Comparison of ENCODE assay signal across 17 cellular contexts in genomic region chr22:42273855-42274451, GRCh38. TPM values are rescaled to one million over a fixed set of nuclear protein-coding genes. Genes with fewer than 3 reads are reported as not detected.
DNase-seq lines count a peak whose midpoint lies in the region; ATAC-seq and TF ChIP-seq lines count a peak whose summit lies in the region.
"Had no signal": no experiment of that assay in that cellular context is flagged by ENCODE, and none has a peak within 500 bp of the region (broad histone marks: within the 10 kb centered on the region; RNA-seq: fewer than 3 reads in every experiment).

No MANE protein-coding gene starts in this region.

- H3K36me3 Mint-ChIP-seq in endodermal cell (ENCODE audit: low read depth) = peaks cover 14% of the 10 kb centered on the region
- H3K36me3 Mint-ChIP-seq: activated naive CD8-positive, alpha-beta T cell treated with anti-CD3 and anti-CD28 coated beads, Interleukin-2, amount 10 ng/mL, durations not matched to agents 7 days and 5 days had no signal

- no peak overlapping the region for H3K23ac ChIP-seq in neuronal stem cell (ENCODE audit: low read depth, low read length, poor library complexity)

- H4K91ac ChIP-seq in neuronal stem cell (ENCODE audit: low read depth, low read length, poor library complexity) = peak overlapping the region; percentile 6

- H3K4ac ChIP-seq in neuronal stem cell (ENCODE audit: low read length) = no peak overlapping the region

- H4K8ac ChIP-seq in neuronal stem cell (ENCODE audit: low read depth, low read length) = no peak overlapping the region

- peak overlapping the region; percentile 67 for H3K27ac Mint-ChIP-seq in endodermal cell
- H3K27ac Mint-ChIP-seq: activated naive CD8-positive, alpha-beta T cell treated with anti-CD3 and anti-CD28 coated beads, Interleukin-2, amount 10 ng/mL, durations not matched to agents 7 days and 5 days had no signal

- H2BK12ac ChIP-seq in neuronal stem cell (ENCODE audit: low read length) = no peak overlapping the region

- DNase-seq in ELF-1 (ENCODE audit: low read depth, low spot score) = peak; percentile 84
- peak; percentile 13 for DNase-seq in NCI-H1694 treated with DMSO at 0.1 percent for 48 hours (lab: John Stamatoyannopoulos, UW)
- peak; percentile 83 for DNase-seq in endodermal cell
- DNase-seq in neuronal stem cell (ENCODE audit: low spot score) = no peak
- no peak for DNase-seq in NCI-H1436 treated with DMSO at 0.1 percent for 48 hours (lab: John Stamatoyannopoulos, UW)
- no peak for DNase-seq in stimulated activated CD4-positive, alpha-beta T cell treated with anti-CD3 and anti-CD28 coated beads, Interleukin-15, amount 100 ng/mL, for 24 hours
- DNase-seq: activated CD4-positive, CD25-positive, alpha-beta regulatory T cell; activated naive CD8-positive, alpha-beta T cell treated with anti-CD3 and anti-CD28 coated beads, Interleukin-2, amount 10 ng/mL, durations not matched to agents 7 days and 5 days; central memory CD4-positive, alpha-beta T cell; EL; psoas muscle; transverse colon had no signal

- peak overlapping the region; percentile 79 for H2AFZ ChIP-seq in neuronal stem cell (ENCODE audit: low read length)

- ATAC-seq in HG03432 (IDR thresholded peaks at IDR 0.05; ENCODE audit: unreplicated experiment) (no peak), GM21737 (IDR thresholded peaks at IDR 0.05; ENCODE audit: unreplicated experiment) (no peak)
- ATAC-seq: gastroesophageal sphincter, Panc1, psoas muscle had no signal

- peaks cover 5% of the 10 kb centered on the region for H3K79me1 ChIP-seq in neuronal stem cell (ENCODE audit: low read depth, low read length)

- peak overlapping the region; percentile 44 for H2BK5ac ChIP-seq in neuronal stem cell (ENCODE audit: low read length)

- H3K4me3 ChIP-seq in endodermal cell (ENCODE audit: low read length) (no peak overlapping the region), neuronal stem cell (ENCODE audit: low read length in 2 of 2) (peak overlapping the region in 1 of 2 donors; percentile 30)
- H3K4me3 ChIP-seq: BLaER1 treated with 17β-estradiol and CSF1 and Interleukin-3, amounts not matched to agents 10 nM and 100 nM; gastroesophageal sphincter; psoas muscle; transverse colon had no signal

- no peak overlapping the region for H3K14ac ChIP-seq in neuronal stem cell (ENCODE audit: low read length)

- H2BK15ac ChIP-seq in neuronal stem cell (ENCODE audit: low read length) = no peak overlapping the region

- H3K9ac ChIP-seq in endodermal cell (ENCODE audit: extremely low read depth, low read length, poor library complexity, severe bottlenecking) (no peak overlapping the region), neuronal stem cell (ENCODE audit: low read depth, low read length, poor library complexity) (no peak overlapping the region)
- H3K9ac ChIP-seq: BLaER1 treated with 17β-estradiol and CSF1 and Interleukin-3, amounts not matched to agents 10 nM and 100 nM had no signal

- WGBS in endodermal cell (ENCODE audit: insufficient coverage in 1 of 2, insufficient read length in 1 of 2), 2 experiments = 36 to 46% methylated on average over 8 to 13 of the region's 13 CpGs
- no CpG with 5 or more reads among the region's 13 CpGs for WGBS in neuronal stem cell (ENCODE audit: extremely low coverage in 2 of 2, insufficient read length in 2 of 2, insufficient replicate concordance in 1 of 2), 2 donors

- H3K27me3 ChIP-seq in endodermal cell (ENCODE audit: control insufficient read depth, insufficient read depth, low read length, poor library complexity, severe bottlenecking) (no peaks in the 10 kb centered on the region), neuronal stem cell (ENCODE audit: control insufficient read depth in 3 of 3, insufficient read depth in 3 of 3, low read depth in 1 of 3, low read length in 3 of 3) (peaks cover 0 to 6% (median 0%) of the 10 kb centered on the region in 3 experiments)
- H3K27me3 ChIP-seq: BLaER1 treated with 17β-estradiol and CSF1 and Interleukin-3, amounts not matched to agents 10 nM and 100 nM; gastroesophageal sphincter; transverse colon had no signal

- H3K18ac ChIP-seq in neuronal stem cell (ENCODE audit: low read length) = peak overlapping the region; percentile 64

- H3K27ac ChIP-seq in endodermal cell (ENCODE audit: low read depth, low read length) (peak overlapping the region; percentile 9), neuronal stem cell (replicated peaks; ENCODE audit: low read length) (peak overlapping the region; percentile 35)
- H3K27ac ChIP-seq: BLaER1 treated with 17β-estradiol and CSF1 and Interleukin-3, amounts not matched to agents 10 nM and 100 nM; gastroesophageal sphincter; psoas muscle; transverse colon had no signal

- H3K4me3 Mint-ChIP-seq in endodermal cell = no peak overlapping the region
- H3K4me3 Mint-ChIP-seq: activated naive CD8-positive, alpha-beta T cell treated with anti-CD3 and anti-CD28 coated beads, Interleukin-2, amount 10 ng/mL, durations not matched to agents 7 days and 5 days had no signal

- no peaks in the 10 kb centered on the region for H3K9me3 Mint-ChIP-seq in endodermal cell
- H3K9me3 Mint-ChIP-seq: activated naive CD8-positive, alpha-beta T cell treated with anti-CD3 and anti-CD28 coated beads, Interleukin-2, amount 10 ng/mL, durations not matched to agents 7 days and 5 days had no signal

- H2AK5ac ChIP-seq in neuronal stem cell (ENCODE audit: low read depth, low read length) = no peak overlapping the region

- H3K9me3 ChIP-seq in endodermal cell (ENCODE audit: control insufficient read depth, low read length) = no peaks in the 10 kb centered on the region
- no peaks in the 10 kb centered on the region for H3K9me3 ChIP-seq in neuronal stem cell (replicated peaks in 1 of 2; ENCODE audit: control insufficient read depth in 2 of 2, insufficient read depth in 1 of 2, low read depth in 1 of 2, low read length in 2 of 2)
- H3K9me3 ChIP-seq: BLaER1 treated with 17β-estradiol and CSF1 and Interleukin-3, amounts not matched to agents 10 nM and 100 nM; gastroesophageal sphincter; psoas muscle; transverse colon had no signal

- H3K4me1 Mint-ChIP-seq in endodermal cell = peaks cover 50% of the 10 kb centered on the region

- H3K36me3 ChIP-seq in endodermal cell (ENCODE audit: control insufficient read depth, insufficient read depth, low read length) (no peaks in the 10 kb centered on the region), neuronal stem cell (replicated peaks in 1 of 2; ENCODE audit: control insufficient read depth in 2 of 2, insufficient read depth in 2 of 2, low read length in 2 of 2) (no peaks in the 10 kb centered on the region)
- H3K36me3 ChIP-seq: BLaER1 treated with 17β-estradiol and CSF1 and Interleukin-3, amounts not matched to agents 10 nM and 100 nM; gastroesophageal sphincter; transverse colon had no signal

- H3K4me2 ChIP-seq in neuronal stem cell (ENCODE audit: insufficient read depth, low read length, poor library complexity, severe bottlenecking) = peak overlapping the region; percentile 26
- H3K4me2 ChIP-seq: BLaER1 treated with 17β-estradiol and CSF1 and Interleukin-3, amounts not matched to agents 10 nM and 100 nM had no signal

- H3K4me1 ChIP-seq in endodermal cell (ENCODE audit: control insufficient read depth, insufficient read depth, low read length) (peaks cover 23% of the 10 kb centered on the region), neuronal stem cell (ENCODE audit: control insufficient read depth in 2 of 2, insufficient read depth in 1 of 2, low read depth in 1 of 2, low read length in 2 of 2) (peaks cover 33 to 38% of the 10 kb centered on the region in 2 donors)

- H3K27me3 Mint-ChIP-seq in endodermal cell (ENCODE audit: insufficient read depth) = no peaks in the 10 kb centered on the region
- H3K27me3 Mint-ChIP-seq: activated naive CD8-positive, alpha-beta T cell treated with anti-CD3 and anti-CD28 coated beads, Interleukin-2, amount 10 ng/mL, durations not matched to agents 7 days and 5 days had no signal

- TF ChIP-seq CTCF in endodermal cell (conservative IDR thresholded peaks at IDR 0.05) = no peak

- H2BK120ac ChIP-seq in neuronal stem cell (ENCODE audit: low read depth, low read length) = no peak overlapping the region

RNA-seq across cellular contexts. Expression of gene TCF20, which starts 3.5 kb away (rescaled TPM):
- total RNA-seq in endodermal cell = 100 to 1,000 TPM; 113 to 134 TPM
- 27.9 TPM for polyA plus RNA-seq in endodermal cell (2013, experiment 1 of 2)
- polyA plus RNA-seq in endodermal cell (2013, experiment 2 of 2) = 31.8 TPM
- 18.5 TPM for polyA plus RNA-seq in neuronal stem cell (2013, experiment 1 of 2)
- polyA plus RNA-seq in neuronal stem cell (2013, experiment 2 of 2) = 19.2 TPM

Comparison
In these comparisons a context has a peak if more than half of its experiments do, and no peak if none do; other contexts are left out.
1. DNase-seq: peak in ELF-1 (single experiment), NCI-H1694 treated with DMSO at 0.1 percent for 48 hours (single experiment) and endodermal cell (single experiment); none in neuronal stem cell (single experiment), NCI-H1436 treated with DMSO at 0.1 percent for 48 hours (single experiment) and stimulated activated CD4-positive, alpha-beta T cell treated with anti-CD3 and anti-CD28 coated beads, Interleukin-15, amount 100 ng/mL, for 24 hours (single experiment).